8 cellular contexts compared by ENCODE assay signal in genomic region chr2:218671654-218672566, GRCh38. TPM values are rescaled to one million over a fixed set of nuclear protein-coding genes. Genes with fewer than 3 reads are reported as not detected.
DNase-seq lines count a peak whose midpoint lies in the region; ATAC-seq, FAIRE-seq and TF ChIP-seq lines count a peak whose summit lies in the region.

A gene with protein sequence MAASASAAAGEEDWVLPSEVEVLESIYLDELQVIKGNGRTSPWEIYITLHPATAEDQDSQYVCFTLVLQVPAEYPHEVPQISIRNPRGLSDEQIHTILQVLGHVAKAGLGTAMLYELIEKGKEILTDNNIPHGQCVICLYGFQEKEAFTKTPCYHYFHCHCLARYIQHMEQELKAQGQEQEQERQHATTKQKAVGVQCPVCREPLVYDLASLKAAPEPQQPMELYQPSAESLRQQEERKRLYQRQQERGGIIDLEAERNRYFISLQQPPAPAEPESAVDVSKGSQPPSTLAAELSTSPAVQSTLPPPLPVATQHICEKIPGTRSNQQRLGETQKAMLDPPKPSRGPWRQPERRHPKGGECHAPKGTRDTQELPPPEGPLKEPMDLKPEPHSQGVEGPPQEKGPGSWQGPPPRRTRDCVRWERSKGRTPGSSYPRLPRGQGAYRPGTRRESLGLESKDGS (minus strand): TSS chr2:218672002. CDS start chr2:218671970, 32 bp downstream.
TSS of gene STK36 (plus strand) at chr2:218672086. CDS start at chr2:218672830, 744 bp downstream.

- no peak for TF ChIP-seq CTCF in esophagus muscularis mucosa (IDR thresholded peaks at IDR 0.05)

- DNase-seq in DMS53 treated with DMSO at 0.1 percent for 48 hours (lab: John Stamatoyannopoulos, UW; ENCODE audit: unreplicated experiment), result peak; percentile 65
- peak; percentile 88 for DNase-seq in KBM-7
- peak; percentile 80 for DNase-seq in RCC 7860 (ENCODE audit: low spot score)
- DNase-seq in activated T-cell treated with anti-CD3 and anti-CD28 coated beads, Interleukin-2, amount 50 U/mL, for 48 hours, result peak; percentile 85 to 88
- DNase-seq in esophagus muscularis mucosa (ENCODE audit: extremely low spot score), result peak; percentile 96
- peak; percentile 71 to 76 for DNase-seq in stimulated activated CD8-positive, alpha-beta memory T cell treated with anti-CD3 and anti-CD28 coated beads, Interleukin-7, amount 100 ng/mL, for 4 hours (ENCODE audit: low read depth in 2 of 2)

- no peaks in the 10 kb centered on the region for H3K27me3 ChIP-seq in esophagus muscularis mucosa
- no peaks in the 10 kb centered on the region for H3K27me3 ChIP-seq in muscle layer of duodenum (ENCODE audit: low read depth, low read length)

- H3K27ac ChIP-seq in esophagus muscularis mucosa (replicated peaks in 1 of 4), result peak within 1 kb of the TSS; percentile 77 to 85 (median 80)
- peak within 1 kb of the TSS; percentile 76 for H3K27ac ChIP-seq in muscle layer of duodenum (ENCODE audit: low read length)

- peak; percentile 37 for TF ChIP-seq POLR2A in esophagus muscularis mucosa (IDR thresholded peaks at IDR 0.05; ENCODE audit: low read depth)

- peak; percentile 97 for ATAC-seq in GM21717 (IDR thresholded peaks at IDR 0.05; ENCODE audit: unreplicated experiment)

- H3K4me3 ChIP-seq in esophagus muscularis mucosa, result peak within 1 kb of the TSS; percentile 62 to 93 (median 78)
- peak within 1 kb of the TSS; percentile 95 to 98 for H3K4me3 ChIP-seq in muscle layer of duodenum (ENCODE audit: low read depth in 1 of 2, low read length in 2 of 2)

- in situ Hi-C loops in KBM-7 (cut with MboI; ENCODE audit: low pct_unique_long_range_greater_than_20kb, low sequenced_read_pairs), result no loop called here

- FAIRE-seq in RCC 7860 (lab: Jason Lieb, UNC), result peak; percentile 41

- intact Hi-C loops in esophagus muscularis mucosa (cut with DNase I), result no loop called here

- no peaks in the 10 kb centered on the region for H3K9me3 ChIP-seq in esophagus muscularis mucosa
- no peaks in the 10 kb centered on the region for H3K9me3 ChIP-seq in muscle layer of duodenum (ENCODE audit: control insufficient read depth in 1 of 2, low read length in 2 of 2)

- TF ChIP-seq EP300 in esophagus muscularis mucosa (IDR thresholded peaks at IDR 0.05), result no peak

- H3K4me1 ChIP-seq in esophagus muscularis mucosa (peaks cover 16 to 22% (median 20%) of the 10 kb centered on the region in 4 donors), muscle layer of duodenum (ENCODE audit: control insufficient read depth in 1 of 2, insufficient read depth in 2 of 2, low read length in 2 of 2) (peaks cover 5 to 22% of the 10 kb centered on the region in 2 donors)

- H3K36me3 ChIP-seq in esophagus muscularis mucosa (peaks cover 13 to 43% (median 31%) of the 10 kb centered on the region in 4 donors), muscle layer of duodenum (ENCODE audit: control insufficient read depth in 1 of 2, insufficient read depth in 2 of 2, low read length in 2 of 2) (peaks cover 10 to 27% of the 10 kb centered on the region in 2 donors)

- under 1% methylated on average over 43 of the region's 49 CpGs for WGBS in esophagus muscularis mucosa

RNA-seq across cellular contexts. Expression of the first gene that starts in this region (rescaled TPM):
- 10 to 100 TPM; 16.6 to 27.5 (median 21.1) TPM for total RNA-seq in esophagus muscularis mucosa

RNA-seq across cellular contexts. Expression of gene STK36, which starts in this region (rescaled TPM):
- total RNA-seq in esophagus muscularis mucosa, result 10 to 100 TPM; 12.1 to 19.1 (median 14.8) TPM

Comparison
In these comparisons a context has a peak if more than half of its experiments do, and no peak if none do; other contexts are left out.
1. Peak in every context shown above with its lines: DNase-seq, ATAC-seq, H3K4me3 ChIP-seq and H3K27ac ChIP-seq.